22 cellular contexts compared by ENCODE assay signal in genomic region chr15:98419173-98419814, GRCh38.
"Had no signal": no experiment of that assay in that cellular context is flagged by ENCODE, and none has a peak within 500 bp of the region (broad histone marks: within the 10 kb centered on the region; RNA-seq: fewer than 3 reads in every experiment).

No MANE protein-coding gene starts in this region.

- DNase-seq: IMR-90, Karpas-422, KG1, MG63, NCI-H1092, NCI-H1105 treated with DMSO at 0.1 percent for 48 hours, NCI-H1417 treated with DMSO at 0.1 percent for 48 hours, NCI-H187, NCI-H2029, NCI-H2081 treated with DMSO at 0.1 percent for 48 hours, NCI-H2171, NCI-H226, NCI-H446, NCI-H510A, NCI-H524 treated with DMSO at 0.1 percent for 48 hours, NCI-H69, NCI-H774, Right ventricle myocardium superior, RPMI8226, SIG-M5 had no signal

- H3K9me3 ChIP-seq: MG63 had no signal

- H3K27ac ChIP-seq: SJSA1, SK-N-MC had no signal

- H3K36me3 ChIP-seq: MG63, SJSA1 had no signal

- H3K4me3 ChIP-seq: MG63, SJSA1, SK-N-MC had no signal
